Comparison of ENCODE assay signal across 12 cellular contexts in genomic region chr1:3930282-3930681, GRCh38.
"Had no signal": no experiment of that assay in that cellular context is flagged by ENCODE, and none has a peak within 500 bp of the region (broad histone marks: within the 10 kb centered on the region; RNA-seq: fewer than 3 reads in every experiment).

No MANE protein-coding gene starts in this region.

- H3K4me3 Mint-ChIP-seq: natural killer cell treated with Interleukin-12 subunit alpha and Interleukin-12 subunit beta and Interleukin-15 and Interleukin-18, amount 100 ng/mL, for 72 hours had no signal

- H3K4me3 ChIP-seq: cardiac muscle cell, sigmoid colon, spleen, stomach, testis had no signal

- H3K36me3 ChIP-seq: cardiac muscle cell, sigmoid colon, spleen, stomach had no signal

- FAIRE-seq: colon, TTC549 had no signal

- DNase-seq: kidney glomerular epithelial cell, left ventricle myocardium superior, mesenchymal stem cell, sigmoid colon, spleen, stomach, testis had no signal

- H3K27ac Mint-ChIP-seq: natural killer cell treated with Interleukin-12 subunit alpha and Interleukin-12 subunit beta and Interleukin-15 and Interleukin-18, amount 100 ng/mL, for 72 hours had no signal

- H3K4me1 ChIP-seq: sigmoid colon, spleen, stomach, testis had no signal

- H3K27ac ChIP-seq: cardiac muscle cell, sigmoid colon, spleen, stomach, testis had no signal

- H3K27me3 ChIP-seq: cardiac muscle cell, testis had no signal

- H3K9me3 ChIP-seq: sigmoid colon, testis had no signal

- ATAC-seq: esophagus mucosa, left ventricle myocardium superior had no signal
